31 cellular contexts compared by ENCODE assay signal in the genomic region with DNA sequence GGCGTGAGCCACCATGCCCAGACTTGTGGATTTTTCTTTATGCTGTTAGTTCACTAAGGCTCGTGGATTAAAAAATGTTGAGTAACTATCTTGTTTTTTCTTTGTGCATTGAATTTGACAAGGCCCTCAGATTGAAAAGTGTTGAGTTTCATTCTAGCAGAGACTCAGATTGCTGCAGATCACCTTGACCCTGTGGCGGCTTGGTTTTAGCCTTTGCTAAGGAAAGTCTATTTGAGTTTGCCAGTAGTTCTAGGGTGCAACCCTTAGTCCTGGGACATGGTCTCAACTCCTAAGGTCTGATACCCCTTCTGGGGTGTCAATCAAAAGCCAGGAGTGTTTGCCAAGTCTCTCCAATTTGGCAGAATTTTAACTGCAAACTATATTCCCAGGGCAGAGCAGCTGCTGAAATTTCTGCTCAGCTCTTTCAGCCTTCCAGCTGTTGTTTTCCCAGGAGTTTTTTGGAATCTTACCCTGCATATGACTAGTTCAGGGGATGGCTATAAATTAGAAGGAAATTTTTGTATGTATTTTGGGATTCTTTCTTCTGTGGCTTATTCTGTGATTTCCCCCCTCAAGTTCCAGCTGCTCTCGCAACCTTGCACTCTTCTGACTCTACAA.
"Had no signal": no experiment of that assay in that cellular context is flagged by ENCODE, and none has a peak within 500 bp of the region (broad histone marks: within the 10 kb centered on the region; RNA-seq: fewer than 3 reads in every experiment).

No MANE protein-coding gene starts in this region.

- H3K4me1 ChIP-seq: ascending aorta, foreskin keratinocyte, gastrocnemius medialis had no signal

- H3K4me3 Mint-ChIP-seq: activated CD4-positive, alpha-beta memory T cell treated with anti-CD3 and anti-CD28 coated beads, Interleukin-2, amount 10 ng/mL, durations not matched to agents 7 days and 5 days; activated CD4-positive, alpha-beta T cell treated with anti-CD3 and anti-CD28 coated beads, Interleukin-2, amount 10 ng/mL, durations not matched to agents 7 days and 5 days; activated naive CD4-positive, alpha-beta T cell treated with anti-CD3 and anti-CD28 coated beads, Interleukin-2, amount 10 ng/mL, durations not matched to agents 7 days and 5 days; activated naive CD8-positive, alpha-beta T cell treated with anti-CD3 and anti-CD28 coated beads, Interleukin-2, amount 10 ng/mL, durations not matched to agents 7 days and 5 days; activated T-cell treated with anti-CD3 and anti-CD28 coated beads, Interleukin-2, amount 50 U/mL, for 24 hours; activated T-cell treated with anti-CD3 and anti-CD28 coated beads, Interleukin-2, amount 50 U/mL, for 72 hours; central memory CD8-positive, alpha-beta T cell; dendritic cell treated with granulocyte-macrophage colony-stimulating factor and Interleukin-4, amounts not matched to agents 40 ng/mL and 50 ng/mL, for 4 days; endodermal cell; WTC11 had no signal

- DNase-seq: activated CD4-positive, alpha-beta memory T cell treated with anti-CD3 and anti-CD28 coated beads, Interleukin-2, amount 10 ng/mL, durations not matched to agents 7 days and 5 days; activated CD4-positive, alpha-beta T cell treated with anti-CD3 and anti-CD28 coated beads for 1 hour; activated CD4-positive, alpha-beta T cell treated with anti-CD3 and anti-CD28 coated beads for 4 hours; activated CD4-positive, alpha-beta T cell treated with anti-CD3 and anti-CD28 coated beads, Interleukin-2, amount 10 ng/mL, durations not matched to agents 7 days and 5 days; activated CD4-positive, alpha-beta T cell treated with anti-CD3 and anti-CD28 coated beads, Interleukin-2, amount 50 U/mL, for 4 hours; activated CD8-positive, alpha-beta memory T cell treated with anti-CD3 and anti-CD28 coated beads, Interleukin-2, amount 50 U/mL, for 48 hours; activated gamma-delta T cell; activated naive CD4-positive, alpha-beta T cell; activated naive CD4-positive, alpha-beta T cell treated with anti-CD3 and anti-CD28 coated beads, Interleukin-2, amount 10 ng/mL, durations not matched to agents 7 days and 5 days; activated naive CD8-positive, alpha-beta T cell treated with anti-CD3 and anti-CD28 coated beads, Interleukin-2, amount 10 ng/mL, durations not matched to agents 7 days and 5 days; activated T-cell treated with anti-CD3 and anti-CD28 coated beads for 4 hours; activated T-cell treated with anti-CD3 and anti-CD28 coated beads, Interleukin-2, amount 50 U/mL, for 24 hours; activated T-cell treated with anti-CD3 and anti-CD28 coated beads, Interleukin-2, amount 50 U/mL, for 72 hours; brain microvascular endothelial cell; dorsolateral prefrontal cortex; effector memory CD4-positive, alpha-beta T cell; endodermal cell; foreskin keratinocyte; gastrocnemius medialis; glutamatergic neuron; T-helper 2 cell had no signal

- H3K9me3 Mint-ChIP-seq: activated CD4-positive, alpha-beta memory T cell treated with anti-CD3 and anti-CD28 coated beads, Interleukin-2, amount 10 ng/mL, durations not matched to agents 7 days and 5 days; activated CD4-positive, alpha-beta T cell treated with anti-CD3 and anti-CD28 coated beads, Interleukin-2, amount 10 ng/mL, durations not matched to agents 7 days and 5 days; activated naive CD4-positive, alpha-beta T cell treated with anti-CD3 and anti-CD28 coated beads, Interleukin-2, amount 10 ng/mL, durations not matched to agents 7 days and 5 days; activated naive CD4-positive, alpha-beta T cell treated with anti-CD3 and anti-CD28 coated beads, Interleukin-2, amount 50 U/mL, for 72 hours; activated naive CD8-positive, alpha-beta T cell treated with anti-CD3 and anti-CD28 coated beads, Interleukin-2, amount 10 ng/mL, durations not matched to agents 7 days and 5 days; activated T-cell treated with anti-CD3 and anti-CD28 coated beads, Interleukin-2, amount 50 U/mL, for 24 hours; activated T-cell treated with anti-CD3 and anti-CD28 coated beads, Interleukin-2, amount 50 U/mL, for 72 hours; central memory CD8-positive, alpha-beta T cell; dendritic cell treated with granulocyte-macrophage colony-stimulating factor and Interleukin-4, amounts not matched to agents 40 ng/mL and 50 ng/mL, for 4 days; endodermal cell; WTC11 had no signal

- H3K4me1 Mint-ChIP-seq: activated CD4-positive, alpha-beta memory T cell treated with anti-CD3 and anti-CD28 coated beads, Interleukin-2, amount 10 ng/mL, durations not matched to agents 7 days and 5 days; activated CD4-positive, alpha-beta T cell treated with anti-CD3 and anti-CD28 coated beads, Interleukin-2, amount 10 ng/mL, durations not matched to agents 7 days and 5 days; activated naive CD4-positive, alpha-beta T cell treated with anti-CD3 and anti-CD28 coated beads, Interleukin-2, amount 10 ng/mL, durations not matched to agents 7 days and 5 days; activated naive CD8-positive, alpha-beta T cell treated with anti-CD3 and anti-CD28 coated beads, Interleukin-2, amount 10 ng/mL, durations not matched to agents 7 days and 5 days; central memory CD8-positive, alpha-beta T cell; WTC11 had no signal

- ATAC-seq: activated naive CD4-positive, alpha-beta T cell treated with anti-CD3 and anti-CD28 coated beads, Interleukin-2, amount 50 U/mL, for 72 hours; activated T-cell treated with anti-CD3 and anti-CD28 coated beads, Interleukin-2, amount 50 U/mL, for 72 hours; esophagus mucosa; foreskin keratinocyte; gastrocnemius medialis; WTC11 had no signal

- FAIRE-seq: bronchial epithelial cell, TTC549 had no signal

- H3K4me3 ChIP-seq: ascending aorta, coronary artery, dorsolateral prefrontal cortex, gastrocnemius medialis had no signal

- H3K27ac Mint-ChIP-seq: activated CD4-positive, alpha-beta memory T cell treated with anti-CD3 and anti-CD28 coated beads, Interleukin-2, amount 10 ng/mL, durations not matched to agents 7 days and 5 days; activated CD4-positive, alpha-beta T cell treated with anti-CD3 and anti-CD28 coated beads, Interleukin-2, amount 10 ng/mL, durations not matched to agents 7 days and 5 days; activated naive CD4-positive, alpha-beta T cell treated with anti-CD3 and anti-CD28 coated beads, Interleukin-2, amount 10 ng/mL, durations not matched to agents 7 days and 5 days; activated naive CD4-positive, alpha-beta T cell treated with anti-CD3 and anti-CD28 coated beads, Interleukin-2, amount 50 U/mL, for 72 hours; activated naive CD8-positive, alpha-beta T cell treated with anti-CD3 and anti-CD28 coated beads, Interleukin-2, amount 10 ng/mL, durations not matched to agents 7 days and 5 days; activated T-cell treated with anti-CD3 and anti-CD28 coated beads, Interleukin-2, amount 50 U/mL, for 24 hours; activated T-cell treated with anti-CD3 and anti-CD28 coated beads, Interleukin-2, amount 50 U/mL, for 72 hours; dendritic cell treated with granulocyte-macrophage colony-stimulating factor and Interleukin-4, amounts not matched to agents 40 ng/mL and 50 ng/mL, for 4 days; endodermal cell; WTC11 had no signal

- H3K36me3 ChIP-seq: ascending aorta, brain microvascular endothelial cell, gastrocnemius medialis had no signal

- H3K9me3 ChIP-seq: ascending aorta, gastrocnemius medialis had no signal

- H3K27me3 ChIP-seq: ascending aorta, brain microvascular endothelial cell, gastrocnemius medialis had no signal

- H3K27ac ChIP-seq: ascending aorta, brain microvascular endothelial cell, coronary artery, dorsolateral prefrontal cortex, foreskin keratinocyte, gastrocnemius medialis, VCaP had no signal

- H3K36me3 Mint-ChIP-seq: activated naive CD4-positive, alpha-beta T cell treated with anti-CD3 and anti-CD28 coated beads, Interleukin-2, amount 10 ng/mL, durations not matched to agents 7 days and 5 days; activated naive CD4-positive, alpha-beta T cell treated with anti-CD3 and anti-CD28 coated beads, Interleukin-2, amount 50 U/mL, for 72 hours; activated naive CD8-positive, alpha-beta T cell treated with anti-CD3 and anti-CD28 coated beads, Interleukin-2, amount 10 ng/mL, durations not matched to agents 7 days and 5 days; WTC11 had no signal
